In genomic region chr5:141476132-141476909, GRCh38 we compare ENCODE assay signal across 9 cellular contexts. TPM values are rescaled to one million over a fixed set of nuclear protein-coding genes. Genes with fewer than 3 reads are reported as not detected.
DNase-seq lines count a peak whose midpoint lies in the region; ATAC-seq and TF ChIP-seq lines count a peak whose summit lies in the region.
"Had no signal": no experiment of that assay in that cellular context is flagged by ENCODE, and none has a peak within 500 bp of the region (broad histone marks: within the 10 kb centered on the region; RNA-seq: fewer than 3 reads in every experiment).

No MANE protein-coding gene starts in this region.

- peaks cover 4% of the 10 kb centered on the region for H3K36me3 Mint-ChIP-seq in chondrocyte (ENCODE audit: low read depth)

- peak overlapping the region; percentile 97 for H3K27ac Mint-ChIP-seq in chondrocyte (ENCODE audit: unreplicated experiment)

- H3K27ac ChIP-seq in AG04450 (ENCODE audit: low read depth, low read length): peak overlapping the region; percentile 81

- TF ChIP-seq CTCF in AG04450 (IDR thresholded peaks at IDR 0.05; ENCODE audit: low read depth, low read length) (no peak), chondrocyte (IDR thresholded peaks at IDR 0.05) (no peak)

- H3K4me3 Mint-ChIP-seq in chondrocyte (ENCODE audit: unreplicated experiment): peak overlapping the region; percentile 95

- H3K9me3 ChIP-seq in AG04450 (ENCODE audit: control insufficient read depth, insufficient read depth, low read length): no peaks in the 10 kb centered on the region; the same call in 1 of the 2 replicates

- CTCF ChIA-PET in AG04450 (lab: Charles Lee): interaction anchor here (0.5 to 7.4 kb wide), 14 partner anchors 10 to 116 kb away, joined by 3 to 68 read pairs (median 5); partner anchors contain the start of genes PCDHGA10, PCDHGB3 and PCDHGC5

- H3K4me1 Mint-ChIP-seq in chondrocyte (ENCODE audit: low read depth): peaks cover 61% of the 10 kb centered on the region

- no peaks in the 10 kb centered on the region for H3K9me3 Mint-ChIP-seq in chondrocyte (ENCODE audit: low read depth)

- ATAC-seq in GM18498 (IDR thresholded peaks at IDR 0.05; ENCODE audit: unreplicated experiment) (peak; percentile 28), HG03025 (IDR thresholded peaks at IDR 0.05; ENCODE audit: low FRiP score, unreplicated experiment) (peak; percentile 20), GM18520 (IDR thresholded peaks at IDR 0.05; ENCODE audit: unreplicated experiment) (no peak)

- H3K27me3 ChIP-seq in AG04450 (ENCODE audit: control insufficient read depth, insufficient read depth, low read length): no peaks in the 10 kb centered on the region

- POLR2A ChIA-PET in AG04450 (lab: Yijun Ruan, JAX): interaction anchor here (0.7 to 2.2 kb wide), 13 partner anchors 9 to 156 kb away, joined by 3 to 23 read pairs (median 4); partner anchors contain the start of genes PCDHGA12, PCDHGC5 and TAF7

- H3K4me3 ChIP-seq in AG04450 (ENCODE audit: low read depth, low read length): peak overlapping the region; percentile 82
- H3K4me3 ChIP-seq: K562 had no signal

- DNase-seq in AG04450 (ENCODE audit: low read depth, low spot score) (peak; percentile 47), NOMO-1 (lab: John Stamatoyannopoulos, UW; ENCODE audit: unreplicated experiment in 2 of 2) (peak; percentile 9 to 14), chondrocyte (ENCODE audit: low spot score) (no peak), left kidney (ENCODE audit: low read depth, low spot score) (peak; percentile 93), stromal cell of bone marrow (ENCODE audit: low read depth) (peak; percentile 69)

- H3K27me3 Mint-ChIP-seq in chondrocyte (ENCODE audit: low read depth): no peaks in the 10 kb centered on the region

RNA-seq across cellular contexts. Expression of gene PCDHGC3, which starts 0.6 kb away (rescaled TPM):
- 47.4 and 61.1 TPM in 2 replicates for polyA plus RNA-seq in AG04450 (2011; rRNA removed)
- polyA minus RNA-seq in AG04450 (2011; rRNA and poly(A)+ RNA removed): 42.2 and 53.8 TPM in 2 replicates
- total RNA-seq in chondrocyte: 68.9 to 91.8 TPM (median 90.8 TPM) in 3 replicates
- polyA plus RNA-seq: K562 had no signal

RNA-seq across cellular contexts. Expression of gene PCDHGC4, which starts 8.5 kb away (rescaled TPM):
- 0.46 and 0.83 TPM in 2 replicates for polyA plus RNA-seq in AG04450 (2011; rRNA removed)
- 6.0 and 7.6 TPM in 2 replicates for polyA minus RNA-seq in AG04450 (2011; rRNA and poly(A)+ RNA removed)
- total RNA-seq in chondrocyte: 0.72 to 1.8 TPM (median 1.1 TPM) in 3 replicates
- polyA plus RNA-seq: K562 had no signal

RNA-seq across cellular contexts. Expression of gene PCDHGC5, which starts 12.6 kb away (rescaled TPM):
- polyA plus RNA-seq in AG04450 (2011; rRNA removed): 2.4 and 2.5 TPM in 2 replicates
- polyA minus RNA-seq in AG04450 (2011; rRNA and poly(A)+ RNA removed): 9.0 and 11.2 TPM in 2 replicates
- total RNA-seq in chondrocyte: 1.7 to 3.6 TPM (median 2.0 TPM) in 3 replicates
- total RNA-seq: K562 had no signal
- polyA plus RNA-seq: K562 had no signal

RNA-seq across cellular contexts. Expression of gene PCDHGA12, which starts 46.0 kb away (rescaled TPM):
- polyA plus RNA-seq in AG04450 (2011; rRNA removed): 3.4 and 4.3 TPM in 2 replicates
- polyA minus RNA-seq in AG04450 (2011; rRNA and poly(A)+ RNA removed): 6.3 TPM in 2 replicates
- total RNA-seq in chondrocyte: 0.64 to 2.2 TPM (median 0.75 TPM) in 3 replicates
- total RNA-seq: K562 had no signal

RNA-seq across cellular contexts. Expression of gene PCDHGA11, which starts 55.5 kb away (rescaled TPM):
- 7.5 and 7.7 TPM in 2 replicates for polyA plus RNA-seq in AG04450 (2011; rRNA removed)
- 19.1 and 20.4 TPM in 2 replicates for polyA minus RNA-seq in AG04450 (2011; rRNA and poly(A)+ RNA removed)
- 1.3 to 2.4 TPM (median 1.4 TPM) in 3 replicates for total RNA-seq in chondrocyte
